1 cellular context compared by ENCODE assay signal in genomic region chr11:125164091-125164421, GRCh38.
A peak's percentile ranks its signal among the peaks of the same experiment; 100 is the strongest.
TF ChIP-seq lines count a peak whose summit lies in the region.

No MANE protein-coding gene starts in this region.

TF ChIP-seq in H1, 55 proteins besides CTCF, POLR2A, EP300 and RAD21 (continued from another document):
- TF ChIP-seq, protein P1, sequence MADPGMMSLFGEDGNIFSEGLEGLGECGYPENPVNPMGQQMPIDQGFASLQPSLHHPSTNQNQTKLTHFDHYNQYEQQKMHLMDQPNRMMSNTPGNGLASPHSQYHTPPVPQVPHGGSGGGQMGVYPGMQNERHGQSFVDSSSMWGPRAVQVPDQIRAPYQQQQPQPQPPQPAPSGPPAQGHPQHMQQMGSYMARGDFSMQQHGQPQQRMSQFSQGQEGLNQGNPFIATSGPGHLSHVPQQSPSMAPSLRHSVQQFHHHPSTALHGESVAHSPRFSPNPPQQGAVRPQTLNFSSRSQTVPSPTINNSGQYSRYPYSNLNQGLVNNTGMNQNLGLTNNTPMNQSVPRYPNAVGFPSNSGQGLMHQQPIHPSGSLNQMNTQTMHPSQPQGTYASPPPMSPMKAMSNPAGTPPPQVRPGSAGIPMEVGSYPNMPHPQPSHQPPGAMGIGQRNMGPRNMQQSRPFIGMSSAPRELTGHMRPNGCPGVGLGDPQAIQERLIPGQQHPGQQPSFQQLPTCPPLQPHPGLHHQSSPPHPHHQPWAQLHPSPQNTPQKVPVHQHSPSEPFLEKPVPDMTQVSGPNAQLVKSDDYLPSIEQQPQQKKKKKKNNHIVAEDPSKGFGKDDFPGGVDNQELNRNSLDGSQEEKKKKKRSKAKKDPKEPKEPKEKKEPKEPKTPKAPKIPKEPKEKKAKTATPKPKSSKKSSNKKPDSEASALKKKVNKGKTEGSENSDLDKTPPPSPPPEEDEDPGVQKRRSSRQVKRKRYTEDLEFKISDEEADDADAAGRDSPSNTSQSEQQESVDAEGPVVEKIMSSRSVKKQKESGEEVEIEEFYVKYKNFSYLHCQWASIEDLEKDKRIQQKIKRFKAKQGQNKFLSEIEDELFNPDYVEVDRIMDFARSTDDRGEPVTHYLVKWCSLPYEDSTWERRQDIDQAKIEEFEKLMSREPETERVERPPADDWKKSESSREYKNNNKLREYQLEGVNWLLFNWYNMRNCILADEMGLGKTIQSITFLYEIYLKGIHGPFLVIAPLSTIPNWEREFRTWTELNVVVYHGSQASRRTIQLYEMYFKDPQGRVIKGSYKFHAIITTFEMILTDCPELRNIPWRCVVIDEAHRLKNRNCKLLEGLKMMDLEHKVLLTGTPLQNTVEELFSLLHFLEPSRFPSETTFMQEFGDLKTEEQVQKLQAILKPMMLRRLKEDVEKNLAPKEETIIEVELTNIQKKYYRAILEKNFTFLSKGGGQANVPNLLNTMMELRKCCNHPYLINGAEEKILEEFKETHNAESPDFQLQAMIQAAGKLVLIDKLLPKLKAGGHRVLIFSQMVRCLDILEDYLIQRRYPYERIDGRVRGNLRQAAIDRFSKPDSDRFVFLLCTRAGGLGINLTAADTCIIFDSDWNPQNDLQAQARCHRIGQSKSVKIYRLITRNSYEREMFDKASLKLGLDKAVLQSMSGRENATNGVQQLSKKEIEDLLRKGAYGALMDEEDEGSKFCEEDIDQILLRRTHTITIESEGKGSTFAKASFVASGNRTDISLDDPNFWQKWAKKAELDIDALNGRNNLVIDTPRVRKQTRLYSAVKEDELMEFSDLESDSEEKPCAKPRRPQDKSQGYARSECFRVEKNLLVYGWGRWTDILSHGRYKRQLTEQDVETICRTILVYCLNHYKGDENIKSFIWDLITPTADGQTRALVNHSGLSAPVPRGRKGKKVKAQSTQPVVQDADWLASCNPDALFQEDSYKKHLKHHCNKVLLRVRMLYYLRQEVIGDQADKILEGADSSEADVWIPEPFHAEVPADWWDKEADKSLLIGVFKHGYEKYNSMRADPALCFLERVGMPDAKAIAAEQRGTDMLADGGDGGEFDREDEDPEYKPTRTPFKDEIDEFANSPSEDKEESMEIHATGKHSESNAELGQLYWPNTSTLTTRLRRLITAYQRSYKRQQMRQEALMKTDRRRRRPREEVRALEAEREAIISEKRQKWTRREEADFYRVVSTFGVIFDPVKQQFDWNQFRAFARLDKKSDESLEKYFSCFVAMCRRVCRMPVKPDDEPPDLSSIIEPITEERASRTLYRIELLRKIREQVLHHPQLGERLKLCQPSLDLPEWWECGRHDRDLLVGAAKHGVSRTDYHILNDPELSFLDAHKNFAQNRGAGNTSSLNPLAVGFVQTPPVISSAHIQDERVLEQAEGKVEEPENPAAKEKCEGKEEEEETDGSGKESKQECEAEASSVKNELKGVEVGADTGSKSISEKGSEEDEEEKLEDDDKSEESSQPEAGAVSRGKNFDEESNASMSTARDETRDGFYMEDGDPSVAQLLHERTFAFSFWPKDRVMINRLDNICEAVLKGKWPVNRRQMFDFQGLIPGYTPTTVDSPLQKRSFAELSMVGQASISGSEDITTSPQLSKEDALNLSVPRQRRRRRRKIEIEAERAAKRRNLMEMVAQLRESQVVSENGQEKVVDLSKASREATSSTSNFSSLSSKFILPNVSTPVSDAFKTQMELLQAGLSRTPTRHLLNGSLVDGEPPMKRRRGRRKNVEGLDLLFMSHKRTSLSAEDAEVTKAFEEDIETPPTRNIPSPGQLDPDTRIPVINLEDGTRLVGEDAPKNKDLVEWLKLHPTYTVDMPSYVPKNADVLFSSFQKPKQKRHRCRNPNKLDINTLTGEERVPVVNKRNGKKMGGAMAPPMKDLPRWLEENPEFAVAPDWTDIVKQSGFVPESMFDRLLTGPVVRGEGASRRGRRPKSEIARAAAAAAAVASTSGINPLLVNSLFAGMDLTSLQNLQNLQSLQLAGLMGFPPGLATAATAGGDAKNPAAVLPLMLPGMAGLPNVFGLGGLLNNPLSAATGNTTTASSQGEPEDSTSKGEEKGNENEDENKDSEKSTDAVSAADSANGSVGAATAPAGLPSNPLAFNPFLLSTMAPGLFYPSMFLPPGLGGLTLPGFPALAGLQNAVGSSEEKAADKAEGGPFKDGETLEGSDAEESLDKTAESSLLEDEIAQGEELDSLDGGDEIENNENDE (IDR thresholded peaks at IDR 0.05; ENCODE audit: insufficient replicate concordance, low read length): no peak
- TF ChIP-seq TCF12 (IDR thresholded peaks at IDR 0.05; ENCODE audit: low read depth, low read length) (no peak), POLR2AphosphoS5 (IDR thresholded peaks at IDR 0.05; ENCODE audit: low read depth, low read length) (no peak), KDM5A (IDR thresholded peaks at IDR 0.05; ENCODE audit: low read length) (no peak), YY1 (IDR thresholded peaks at IDR 0.05; ENCODE audit: low read depth, low read length) (no peak), MAFK (IDR thresholded peaks at IDR 0.05; ENCODE audit: low read depth, low read length) (no peak), EZH2 (IDR thresholded peaks at IDR 0.05; ENCODE audit: low read depth, low read length, severe bottlenecking) (no peak), ZNF274 (IDR thresholded peaks at IDR 0.05; ENCODE audit: borderline replicate concordance, extremely low read depth, low read length) (no peak), EGR1 (IDR thresholded peaks at IDR 0.05; ENCODE audit: borderline replicate concordance, low read depth, low read length) (peak; percentile 28), JUN (IDR thresholded peaks at IDR 0.05; ENCODE audit: low read depth, low read length) (no peak), SAP30 (IDR thresholded peaks at IDR 0.05; ENCODE audit: insufficient read depth, insufficient replicate concordance, low read length) (no peak), SP1 (IDR thresholded peaks at IDR 0.05; ENCODE audit: low read depth, low read length) (no peak), ASH2L (IDR thresholded peaks at IDR 0.05; ENCODE audit: low read length) (peak; percentile 86), KDM1A (IDR thresholded peaks at IDR 0.05; ENCODE audit: borderline replicate concordance, low read length) (no peak), CHD1 (IDR thresholded peaks at IDR 0.05; ENCODE audit: low read depth, low read length) (no peak), BRCA1 (IDR thresholded peaks at IDR 0.05; ENCODE audit: low read depth, low read length) (no peak), HDAC2 (IDR thresholded peaks at IDR 0.05; ENCODE audit: borderline replicate concordance in 1 of 2, low read depth in 2 of 2, low read length in 2 of 2) (no peak), POU5F1 (IDR thresholded peaks at IDR 0.05; ENCODE audit: low read depth, low read length) (no peak), NANOG (IDR thresholded peaks at IDR 0.05; ENCODE audit: insufficient read depth, low read depth, low read length, poor library complexity, severe bottlenecking) (no peak)
- TF ChIP-seq, protein P2, sequence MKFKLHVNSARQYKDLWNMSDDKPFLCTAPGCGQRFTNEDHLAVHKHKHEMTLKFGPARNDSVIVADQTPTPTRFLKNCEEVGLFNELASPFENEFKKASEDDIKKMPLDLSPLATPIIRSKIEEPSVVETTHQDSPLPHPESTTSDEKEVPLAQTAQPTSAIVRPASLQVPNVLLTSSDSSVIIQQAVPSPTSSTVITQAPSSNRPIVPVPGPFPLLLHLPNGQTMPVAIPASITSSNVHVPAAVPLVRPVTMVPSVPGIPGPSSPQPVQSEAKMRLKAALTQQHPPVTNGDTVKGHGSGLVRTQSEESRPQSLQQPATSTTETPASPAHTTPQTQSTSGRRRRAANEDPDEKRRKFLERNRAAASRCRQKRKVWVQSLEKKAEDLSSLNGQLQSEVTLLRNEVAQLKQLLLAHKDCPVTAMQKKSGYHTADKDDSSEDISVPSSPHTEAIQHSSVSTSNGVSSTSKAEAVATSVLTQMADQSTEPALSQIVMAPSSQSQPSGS (IDR thresholded peaks at IDR 0.05; ENCODE audit: low read length): 0 out of 2 replicates have a peak, but pooled peaks have one; percentile 1
- TF ChIP-seq, protein P3, sequence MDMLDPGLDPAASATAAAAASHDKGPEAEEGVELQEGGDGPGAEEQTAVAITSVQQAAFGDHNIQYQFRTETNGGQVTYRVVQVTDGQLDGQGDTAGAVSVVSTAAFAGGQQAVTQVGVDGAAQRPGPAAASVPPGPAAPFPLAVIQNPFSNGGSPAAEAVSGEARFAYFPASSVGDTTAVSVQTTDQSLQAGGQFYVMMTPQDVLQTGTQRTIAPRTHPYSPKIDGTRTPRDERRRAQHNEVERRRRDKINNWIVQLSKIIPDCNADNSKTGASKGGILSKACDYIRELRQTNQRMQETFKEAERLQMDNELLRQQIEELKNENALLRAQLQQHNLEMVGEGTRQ (IDR thresholded peaks at IDR 0.05; ENCODE audit: low read length): no peak
